In the genomic region with DNA sequence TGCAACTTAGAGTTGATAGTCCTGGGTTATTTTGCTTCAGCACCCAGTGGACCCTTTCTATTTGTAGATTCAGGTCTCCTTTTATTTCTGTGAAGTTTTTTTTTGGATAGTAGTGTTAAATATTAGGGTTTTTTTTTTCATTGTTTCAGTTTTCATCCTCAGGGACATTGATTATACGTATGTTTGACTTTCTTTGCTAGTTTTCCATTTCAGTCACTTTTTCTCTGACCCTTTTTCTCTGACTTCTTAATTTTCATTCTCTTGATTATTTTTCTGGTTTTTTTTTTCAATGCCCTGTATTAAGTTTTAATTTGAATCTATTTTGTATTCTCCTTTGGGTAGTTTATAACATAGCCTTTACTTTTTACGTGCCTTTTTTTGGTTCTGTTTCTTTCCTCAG, we compare ENCODE assay signal across 23 cellular contexts.
"Had no signal": no experiment of that assay in that cellular context is flagged by ENCODE, and none has a peak within 500 bp of the region (broad histone marks: within the 10 kb centered on the region; RNA-seq: fewer than 3 reads in every experiment).

No MANE protein-coding gene starts in this region.

- DNase-seq: KBM-7, MV-4-11, NCI-H1048, NCI-H1105 treated with DMSO at 0.1 percent for 48 hours, NCI-H1417 treated with DMSO at 0.1 percent for 48 hours, NCI-H146, NCI-H1694 treated with DMSO at 0.1 percent for 48 hours, NCI-H1930, NCI-H2081, NCI-H2107, NCI-H2227 treated with DMSO at 0.1 percent for 48 hours, NCI-H446, NCI-H510A, NCI-H524 treated with DMSO at 0.1 percent for 48 hours, NCI-H69, NCI-H774, Right ventricle myocardium superior, RPMI8226, SIG-M5, T-cell had no signal

- ATAC-seq: T-cell had no signal

- H3K27ac ChIP-seq: SJSA1, SK-N-MC had no signal

- H3K4me3 ChIP-seq: SJSA1, SK-N-MC had no signal

- H3K27me3 ChIP-seq: SJSA1 had no signal

- FAIRE-seq: RCC 7860 had no signal

- H3K9me3 ChIP-seq: SJSA1 had no signal
